In the genomic region with DNA sequence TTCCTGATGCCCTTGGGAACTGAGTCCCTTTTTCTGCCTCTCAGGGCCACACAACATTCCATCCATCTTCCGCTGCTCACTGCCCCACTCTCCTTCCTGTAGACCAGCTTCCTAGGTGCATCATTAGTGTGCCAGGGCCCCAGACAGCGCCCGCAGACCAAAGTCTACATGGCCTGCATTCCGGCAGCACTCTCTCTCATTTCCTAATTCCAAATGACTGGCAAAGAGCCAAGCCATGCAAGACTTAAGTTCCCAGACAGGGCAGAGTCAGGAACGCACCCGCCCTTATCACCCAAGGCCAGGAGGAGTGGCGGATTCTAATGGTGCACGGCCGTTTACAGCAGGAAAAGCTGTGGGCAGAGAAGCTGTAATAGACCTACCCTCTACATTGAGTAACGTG, we compare ENCODE assay signal across 14 cellular contexts.
A peak's percentile ranks its signal among the peaks of the same experiment; 100 is the strongest.
DNase-seq lines count a peak whose midpoint lies in the region; ATAC-seq, FAIRE-seq and TF ChIP-seq lines count a peak whose summit lies in the region.
"Had no signal": no experiment of that assay in that cellular context is flagged by ENCODE, and none has a peak within 500 bp of the region (broad histone marks: within the 10 kb centered on the region; RNA-seq: fewer than 3 reads in every experiment).

No MANE protein-coding gene starts in this region.

- no peaks in the 10 kb centered on the region for H3K27me3 ChIP-seq in right lobe of liver
- H3K27me3 ChIP-seq: ovary, tibial nerve had no signal

- H3K4me1 Mint-ChIP-seq in progenitor cell of endocrine pancreas (ENCODE audit: low read depth) = peaks cover 21% of the 10 kb centered on the region
- no peaks in the 10 kb centered on the region for H3K4me1 Mint-ChIP-seq in stimulated activated naive CD8-positive, alpha-beta T cell treated with anti-CD3 and anti-CD28 coated beads, Interleukin-15, amount 100 ng/mL, for 72 hours
- H3K4me1 Mint-ChIP-seq: activated naive CD4-positive, alpha-beta T cell treated with anti-CD3 and anti-CD28 coated beads, Interleukin-2, amount 50 U/mL, for 24 hours had no signal

- no peaks in the 10 kb centered on the region for H3K36me3 ChIP-seq in right lobe of liver
- H3K36me3 ChIP-seq: ovary, tibial nerve had no signal

- no peak overlapping the region for H3K27ac Mint-ChIP-seq in progenitor cell of endocrine pancreas
- no peak overlapping the region for H3K27ac Mint-ChIP-seq in stimulated activated naive CD8-positive, alpha-beta T cell treated with anti-CD3 and anti-CD28 coated beads, Interleukin-15, amount 100 ng/mL, for 72 hours
- H3K27ac Mint-ChIP-seq: activated naive CD4-positive, alpha-beta T cell treated with anti-CD3 and anti-CD28 coated beads, Interleukin-2, amount 50 U/mL, for 24 hours; B cell had no signal

- H3K27me3 Mint-ChIP-seq in progenitor cell of endocrine pancreas = peaks cover 3% of the 10 kb centered on the region
- H3K27me3 Mint-ChIP-seq in stimulated activated naive CD8-positive, alpha-beta T cell treated with anti-CD3 and anti-CD28 coated beads, Interleukin-15, amount 100 ng/mL, for 72 hours = no peaks in the 10 kb centered on the region
- H3K27me3 Mint-ChIP-seq: activated naive CD4-positive, alpha-beta T cell treated with anti-CD3 and anti-CD28 coated beads, Interleukin-2, amount 50 U/mL, for 24 hours; B cell had no signal

- peak; percentile 9 for DNase-seq in AG20443 (ENCODE audit: low spot score)
- peak; percentile 12 for DNase-seq in NCI-H2107 (lab: John Stamatoyannopoulos, UW)
- peak; percentile 7 for DNase-seq in cortex of kidney (lab: John Stamatoyannopoulos, UW)
- no peak for DNase-seq in right lobe of liver
- no peak for DNase-seq in progenitor cell of endocrine pancreas (ENCODE audit: low spot score, unreplicated experiment)
- DNase-seq in effector CD8-positive, alpha-beta T cell (lab: John Stamatoyannopoulos, UW) = no peak
- DNase-seq in GM12891 (ENCODE audit: insufficient read length, low spot score) = no peak
- DNase-seq in stimulated activated naive CD8-positive, alpha-beta T cell treated with anti-CD3 and anti-CD28 coated beads, Interleukin-15, amount 100 ng/mL, for 72 hours = no peak
- DNase-seq: NCI-H146 had no signal

- no peaks in the 10 kb centered on the region for H3K4me1 ChIP-seq in right lobe of liver
- H3K4me1 ChIP-seq: tibial nerve had no signal

- no peak overlapping the region for H3K27ac ChIP-seq in right lobe of liver
- H3K27ac ChIP-seq: ovary, tibial nerve had no signal

- H3K9me3 ChIP-seq in right lobe of liver = no peaks in the 10 kb centered on the region
- H3K9me3 ChIP-seq: ovary had no signal

- ATAC-seq in right lobe of liver = peak; percentile 25 to 54 (median 53)
- ATAC-seq in stimulated activated naive CD8-positive, alpha-beta T cell treated with anti-CD3 and anti-CD28 coated beads, Interleukin-15, amount 100 ng/mL, for 72 hours = no peak

- TF ChIP-seq CTCF in right lobe of liver (IDR thresholded peaks at IDR 0.05) (no peak), progenitor cell of endocrine pancreas (IDR thresholded peaks at IDR 0.05; ENCODE audit: unreplicated experiment) (no peak)

- no peak overlapping the region for H3K4me3 ChIP-seq in right lobe of liver
- H3K4me3 ChIP-seq: ovary, tibial nerve had no signal

- 23% methylated on average over 8 of the region's 10 CpGs for WGBS in right lobe of liver (ENCODE audit: insufficient coverage, low coverage, low lambda C conversion rate, missing lambda C conversion rate)

- H3K4me3 Mint-ChIP-seq in progenitor cell of endocrine pancreas (ENCODE audit: low read depth) = no peak overlapping the region
- H3K4me3 Mint-ChIP-seq in stimulated activated naive CD8-positive, alpha-beta T cell treated with anti-CD3 and anti-CD28 coated beads, Interleukin-15, amount 100 ng/mL, for 72 hours = no peak overlapping the region
- H3K4me3 Mint-ChIP-seq: activated naive CD4-positive, alpha-beta T cell treated with anti-CD3 and anti-CD28 coated beads, Interleukin-2, amount 50 U/mL, for 24 hours; B cell had no signal

- FAIRE-seq in GM12891 (lab: Jason Lieb, UNC) = no peak
- FAIRE-seq: GM19239 had no signal

- peaks cover 3% of the 10 kb centered on the region for H3K36me3 Mint-ChIP-seq in progenitor cell of endocrine pancreas (ENCODE audit: insufficient read depth)

- TF ChIP-seq POLR2A in right lobe of liver (IDR thresholded peaks at IDR 0.05) (no peak), GM12891 (IDR thresholded peaks at IDR 0.05; ENCODE audit: low read depth, low read length) (no peak)

- intact Hi-C loops in right lobe of liver (cut with DNase I) = no loop called here

- peaks cover 21% of the 10 kb centered on the region for H3K9me3 Mint-ChIP-seq in progenitor cell of endocrine pancreas (ENCODE audit: low read depth)
- H3K9me3 Mint-ChIP-seq in stimulated activated naive CD8-positive, alpha-beta T cell treated with anti-CD3 and anti-CD28 coated beads, Interleukin-15, amount 100 ng/mL, for 72 hours = peaks cover 16 to 30% of the 10 kb centered on the region in 2 donors

TF ChIP-seq in GM12891, 5 proteins besides CTCF, POLR2A, EP300 and RAD21:
- no peak for TF ChIP-seq POLR2AphosphoS5 (IDR thresholded peaks at IDR 0.05; ENCODE audit: low read depth, low read length)
- TF ChIP-seq POU2F2 (IDR thresholded peaks at IDR 0.05; ENCODE audit: low read depth, low read length) = no peak
- TF ChIP-seq SPI1 (IDR thresholded peaks at IDR 0.05; ENCODE audit: low read depth, low read length) = no peak
- TF ChIP-seq TAF1 (IDR thresholded peaks at IDR 0.05; ENCODE audit: low read depth, low read length) = no peak
- no peak for TF ChIP-seq PAX5 (IDR thresholded peaks at IDR 0.05; ENCODE audit: insufficient read depth, low read length, severe bottlenecking)
TF ChIP-seq in GM12891: peak in this region for 0.

Comparison
In these comparisons a context has a peak if more than half of its experiments do, and no peak if none do; other contexts are left out.
1. DNase-seq: peak in AG20443 (single experiment), NCI-H2107 (single experiment) and cortex of kidney (single experiment); none in right lobe of liver (0 of 3), progenitor cell of endocrine pancreas (single experiment), effector CD8-positive, alpha-beta T cell (single experiment), GM12891 (single experiment) and stimulated activated naive CD8-positive, alpha-beta T cell treated with anti-CD3 and anti-CD28 coated beads, Interleukin-15, amount 100 ng/mL, for 72 hours (0 of 2).